Comparison of ENCODE assay signal across 9 cellular contexts in the genomic region with DNA sequence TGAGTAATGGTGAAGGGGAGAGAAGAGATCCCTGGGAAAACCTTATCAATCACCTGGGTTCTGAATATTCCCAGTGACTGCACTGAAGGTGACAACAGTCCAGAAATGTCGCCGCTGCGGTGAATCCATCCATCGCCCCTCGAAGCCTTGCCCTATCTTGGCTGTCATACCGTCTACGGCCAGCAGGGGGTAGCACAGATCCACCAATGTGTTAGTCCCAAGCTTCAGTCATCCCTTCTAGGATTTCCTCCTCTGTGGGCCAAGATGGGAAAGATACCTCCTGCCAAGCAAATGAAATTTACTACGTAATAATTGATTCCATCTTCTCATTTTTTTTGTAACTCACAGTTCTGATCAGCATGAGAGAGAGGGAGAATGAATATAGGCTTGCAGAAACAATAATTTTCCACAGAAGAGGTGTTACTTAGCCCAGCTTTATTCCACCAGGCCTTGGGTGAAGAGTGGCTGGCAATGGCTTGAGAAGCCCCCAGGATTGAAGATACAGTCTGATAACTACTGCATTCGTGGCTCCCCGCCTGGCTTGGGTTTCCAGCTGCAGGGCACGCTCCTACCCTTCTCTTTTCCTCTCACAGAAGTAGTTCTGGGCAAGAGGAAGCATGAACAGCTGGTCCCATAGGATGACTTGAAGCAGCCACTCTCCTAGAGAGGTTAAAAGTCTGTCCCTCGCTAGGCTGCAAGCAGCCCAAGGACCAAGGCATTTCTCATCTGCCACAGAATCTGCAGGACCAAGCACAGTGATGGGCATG. TPM values are rescaled to one million over a fixed set of nuclear protein-coding genes. Genes with fewer than 3 reads are reported as not detected.
DNase-seq lines count a peak whose midpoint lies in the region; ATAC-seq and TF ChIP-seq lines count a peak whose summit lies in the region.
"Had no signal": no experiment of that assay in that cellular context is flagged by ENCODE, and none has a peak within 500 bp of the region (broad histone marks: within the 10 kb centered on the region; RNA-seq: fewer than 3 reads in every experiment).

No MANE protein-coding gene starts in this region.

- no peak overlapping the region for H3K4me3 ChIP-seq in MM.1S (ENCODE audit: low read length)
- no peak overlapping the region for H3K4me3 ChIP-seq in fibroblast of pulmonary artery (replicated peaks; ENCODE audit: low read depth, low read length)
- peak overlapping the region; percentile 14 for H3K4me3 ChIP-seq in thoracic aorta

- H3K36me3 ChIP-seq in MM.1S (replicated peaks; ENCODE audit: insufficient read depth, low read length) (no peaks in the 10 kb centered on the region), thoracic aorta (no peaks in the 10 kb centered on the region)

- H3K9me3 Mint-ChIP-seq in activated T-helper 17 cell treated with anti-CD3 and anti-CD28 coated beads, Interleukin-2, amount 50 U/mL, for 72 hours = no peaks in the 10 kb centered on the region

- no peaks in the 10 kb centered on the region for H3K27me3 Mint-ChIP-seq in activated T-helper 17 cell treated with anti-CD3 and anti-CD28 coated beads, Interleukin-2, amount 50 U/mL, for 72 hours

- DNase-seq in DMS79 treated with DMSO at 0.1 percent for 48 hours (lab: John Stamatoyannopoulos, UW) = peak; percentile 77
- DNase-seq in MM.1S = peak; percentile 74
- peak; percentile 50 to 65 for DNase-seq in SHP77 (lab: John Stamatoyannopoulos, UW)
- peak; percentile 83 for DNase-seq in fibroblast of pulmonary artery (ENCODE audit: low read depth)
- DNase-seq in non-pigmented ciliary epithelial cell (ENCODE audit: low read depth) = peak; percentile 34
- DNase-seq in thoracic aorta (ENCODE audit: low spot score) = peak; percentile 72

- no peak overlapping the region for H3K27ac ChIP-seq in MM.1S (ENCODE audit: low read length)
- H3K27ac ChIP-seq in thoracic aorta = no peak overlapping the region
- H3K27ac ChIP-seq: epithelial cell of prostate had no signal

- no peaks in the 10 kb centered on the region for H3K9me2 ChIP-seq in MM.1S (replicated peaks; ENCODE audit: insufficient read depth, low read length)

- H3K4me3 Mint-ChIP-seq in activated T-helper 17 cell treated with anti-CD3 and anti-CD28 coated beads, Interleukin-2, amount 50 U/mL, for 72 hours = peak overlapping the region; percentile 89

- no peak overlapping the region for H3K9ac ChIP-seq in MM.1S (ENCODE audit: low read length)

- peak overlapping the region; percentile 80 for H3K27ac Mint-ChIP-seq in activated T-helper 17 cell treated with anti-CD3 and anti-CD28 coated beads, Interleukin-2, amount 50 U/mL, for 72 hours

- no peak for ATAC-seq in activated T-helper 17 cell treated with anti-CD3 and anti-CD28 coated beads, Interleukin-2, amount 50 U/mL, for 72 hours (replicated peaks)
- ATAC-seq in thoracic aorta (ENCODE audit: insufficient number of reproducible peaks, low FRiP score, low read depth) (peak; percentile 66), HG02588 (IDR thresholded peaks at IDR 0.05; ENCODE audit: unreplicated experiment) (no peak)

- peaks cover 36% of the 10 kb centered on the region for H3K79me2 ChIP-seq in MM.1S (ENCODE audit: low read length)

- no peaks in the 10 kb centered on the region for H4K20me1 ChIP-seq in MM.1S (ENCODE audit: insufficient read depth, low read length)

- peaks cover 35% of the 10 kb centered on the region for H3F3A ChIP-seq in MM.1S (ENCODE audit: insufficient read depth, low read length)

- no peaks in the 10 kb centered on the region for H3K9me3 ChIP-seq in MM.1S (replicated peaks; ENCODE audit: insufficient read depth, low read length)
- no peaks in the 10 kb centered on the region for H3K9me3 ChIP-seq in thoracic aorta

- H3K27me3 ChIP-seq in MM.1S (replicated peaks; ENCODE audit: insufficient read depth, low read length) (no peaks in the 10 kb centered on the region), thoracic aorta (replicated peaks; ENCODE audit: insufficient read depth) (no peaks in the 10 kb centered on the region)

- no peak overlapping the region for H2AFZ ChIP-seq in MM.1S (ENCODE audit: low read length)

- no peak overlapping the region for H3K4me2 ChIP-seq in MM.1S (ENCODE audit: low read depth, low read length)

- TF ChIP-seq CTCF in MM.1S (IDR thresholded peaks at IDR 0.05; ENCODE audit: low read length) (peak; percentile 95), fibroblast of pulmonary artery (IDR thresholded peaks at IDR 0.05; ENCODE audit: low read length, missing control alignments) (peak; percentile 90), thoracic aorta (IDR thresholded peaks at IDR 0.05) (peak; percentile 97)

- peaks cover 10% of the 10 kb centered on the region for H3K4me1 ChIP-seq in MM.1S (ENCODE audit: low read length)
- peaks cover 0 to 7% of the 10 kb centered on the region in 2 donors for H3K4me1 ChIP-seq in thoracic aorta (ENCODE audit: control insufficient read depth in 1 of 2, low read depth in 2 of 2)

- peaks cover 92% of the 10 kb centered on the region for H3K36me3 Mint-ChIP-seq in activated T-helper 17 cell treated with anti-CD3 and anti-CD28 coated beads, Interleukin-2, amount 50 U/mL, for 72 hours (ENCODE audit: low read depth)

- H3K4me1 Mint-ChIP-seq in activated T-helper 17 cell treated with anti-CD3 and anti-CD28 coated beads, Interleukin-2, amount 50 U/mL, for 72 hours = peaks cover 11% of the 10 kb centered on the region

RNA-seq across cellular contexts. Expression of a gene that starts 2.6 kb away (rescaled TPM):
- 100 to 1,000 TPM; 262 to 496 TPM for total RNA-seq in activated T-helper 17 cell treated with anti-CD3 and anti-CD28 coated beads, Interleukin-2, amount 50 U/mL, for 72 hours
- total RNA-seq in thoracic aorta = 10 to 100 TPM; 31.4 to 37.2 TPM

RNA-seq across cellular contexts. Expression of a gene that starts 42.8 kb away (rescaled TPM):
- under 1 TPM; 0.13 to 0.32 TPM for total RNA-seq in activated T-helper 17 cell treated with anti-CD3 and anti-CD28 coated beads, Interleukin-2, amount 50 U/mL, for 72 hours
- not detected for total RNA-seq in thoracic aorta

RNA-seq across cellular contexts. Expression of a gene that starts 57.4 kb away (rescaled TPM):
- total RNA-seq in activated T-helper 17 cell treated with anti-CD3 and anti-CD28 coated beads, Interleukin-2, amount 50 U/mL, for 72 hours = 1 to 10 TPM; 6.1 to 8.5 TPM
- 1 to 10 TPM in 1 of 2 donors, not detected in 1; 1.5 TPM for total RNA-seq in thoracic aorta

Comparison
In these comparisons a context has a peak if more than half of its experiments do, and no peak if none do; other contexts are left out.
1. RNA of a gene that starts 2.6 kb away (total RNA-seq): 262 to 496 TPM in activated T-helper 17 cell treated with anti-CD3 and anti-CD28 coated beads, Interleukin-2, amount 50 U/mL, for 72 hours; 31.4 to 37.2 TPM in thoracic aorta; every median in the first group is over 4 times any median in the second.
2. Peak in every context shown above with its lines, with median percentiles within 50 percentile points of each other: DNase-seq and CTCF ChIP-seq.